25 cellular contexts compared by ENCODE assay signal in genomic region chr20:19338960-19339359, GRCh38.
"Had no signal": no experiment of that assay in that cellular context is flagged by ENCODE, and none has a peak within 500 bp of the region (broad histone marks: within the 10 kb centered on the region; RNA-seq: fewer than 3 reads in every experiment).

No MANE protein-coding gene starts in this region.

- H3K4me3 Mint-ChIP-seq: naive B cell; nephron; stimulated activated memory B cell treated with anti-CD40 and anti-IgM and Interleukin-4, amounts not matched to agents 10 μg/mL and 1 μg/mL and 100 μg/mL, for 72 hours; stimulated activated naive CD8-positive, alpha-beta T cell treated with anti-CD3 and anti-CD28 coated beads, Interleukin-15, Interleukin-2, amounts not matched to agents 100 ng/mL and 50 ng/mL, for 24 hours had no signal

- H3K27me3 Mint-ChIP-seq: stimulated activated naive CD8-positive, alpha-beta T cell treated with anti-CD3 and anti-CD28 coated beads, Interleukin-15, Interleukin-2, amounts not matched to agents 100 ng/mL and 50 ng/mL, for 24 hours had no signal

- H3K4me1 Mint-ChIP-seq: naive B cell; stimulated activated memory B cell treated with anti-CD40 and anti-IgM and Interleukin-4, amounts not matched to agents 10 μg/mL and 1 μg/mL and 100 μg/mL, for 72 hours had no signal

- H3K36me3 ChIP-seq: colonic mucosa, heart left ventricle, right lobe of liver, spleen, tibial artery, upper lobe of left lung, uterus had no signal

- H3K9ac ChIP-seq: parathyroid adenoma had no signal

- H3K27me3 ChIP-seq: colonic mucosa, right lobe of liver, tibial artery, upper lobe of left lung, uterus had no signal

- H3K9me3 Mint-ChIP-seq: nephron; stimulated activated memory B cell treated with anti-CD40 and anti-IgM and Interleukin-4, amounts not matched to agents 10 μg/mL and 1 μg/mL and 100 μg/mL, for 72 hours; stimulated activated naive CD8-positive, alpha-beta T cell treated with anti-CD3 and anti-CD28 coated beads, Interleukin-15, Interleukin-2, amounts not matched to agents 100 ng/mL and 50 ng/mL, for 24 hours had no signal

- ATAC-seq: esophagus mucosa; heart left ventricle; left colon; left ventricle myocardium superior; psoas muscle; right lobe of liver; stimulated activated memory B cell treated with anti-CD40 and anti-IgM and Interleukin-4, amounts not matched to agents 10 μg/mL and 1 μg/mL and 100 μg/mL, for 72 hours had no signal

- H3K4me1 ChIP-seq: colonic mucosa, right lobe of liver, spleen had no signal

- H3K36me3 Mint-ChIP-seq: naive B cell; stimulated activated memory B cell treated with anti-CD40 and anti-IgM and Interleukin-4, amounts not matched to agents 10 μg/mL and 1 μg/mL and 100 μg/mL, for 72 hours had no signal

- DNase-seq: colonic mucosa; dermis blood vessel endothelial cell; foreskin melanocyte; heart left ventricle; hippocampal formation; left colon; left ventricle myocardium superior; mesendoderm; naive B cell; psoas muscle; retina; right lobe of liver; spleen; stimulated activated CD4-positive, alpha-beta T cell treated with anti-CD3 and anti-CD28 coated beads, Interleukin-15, amount 100 ng/mL, for 24 hours; stimulated activated CD4-positive, alpha-beta T cell treated with anti-CD3 and anti-CD28 coated beads, Interleukin-1b, Interleukin-23, amount 100 ng/mL, for 48 hours; stimulated activated CD4-positive, alpha-beta T cell treated with anti-CD3 and anti-CD28 coated beads, Interleukin-4, amount 100 ng/mL, for 24 hours; tibial artery; upper lobe of left lung; uterus had no signal

- H3K9me3 ChIP-seq: colonic mucosa, heart left ventricle, psoas muscle, right lobe of liver, spleen, tibial artery, upper lobe of left lung, uterus had no signal

- H3K4me3 ChIP-seq: colonic mucosa, heart left ventricle, lung, psoas muscle, right lobe of liver, spleen, tibial artery, upper lobe of left lung, uterus had no signal

- H3K27ac Mint-ChIP-seq: naive B cell; nephron; stimulated activated memory B cell treated with anti-CD40 and anti-IgM and Interleukin-4, amounts not matched to agents 10 μg/mL and 1 μg/mL and 100 μg/mL, for 72 hours; stimulated activated naive CD8-positive, alpha-beta T cell treated with anti-CD3 and anti-CD28 coated beads, Interleukin-15, Interleukin-2, amounts not matched to agents 100 ng/mL and 50 ng/mL, for 24 hours had no signal
